In genomic region chr4:53365486-53366300, GRCh38 we compare ENCODE assay signal across 1 cellular context.
TF ChIP-seq lines count a peak whose summit lies in the region.

Gene SCFD2 (minus strand): TSS chr4:53366061.

TF ChIP-seq in HCT116, 20 proteins besides CTCF, POLR2A, EP300 and RAD21 (continued from another document):
- TF ChIP-seq EZH2 (IDR thresholded peaks at IDR 0.05) (no peak), POLR2AphosphoS5 (IDR thresholded peaks at IDR 0.05; ENCODE audit: low read depth, low read length) (peak; percentile 73), ATF3 (IDR thresholded peaks at IDR 0.05) (no peak), ZNF274 (IDR thresholded peaks at IDR 0.05; ENCODE audit: low read depth, low read length) (no peak), SP1 (IDR thresholded peaks at IDR 0.05; ENCODE audit: low read depth) (peak; percentile 92), CEBPB (IDR thresholded peaks at IDR 0.05; ENCODE audit: low read depth) (no peak), ELF1 (IDR thresholded peaks at IDR 0.05; ENCODE audit: borderline replicate concordance, low read depth) (peak; percentile 81)
